In the genomic region with DNA sequence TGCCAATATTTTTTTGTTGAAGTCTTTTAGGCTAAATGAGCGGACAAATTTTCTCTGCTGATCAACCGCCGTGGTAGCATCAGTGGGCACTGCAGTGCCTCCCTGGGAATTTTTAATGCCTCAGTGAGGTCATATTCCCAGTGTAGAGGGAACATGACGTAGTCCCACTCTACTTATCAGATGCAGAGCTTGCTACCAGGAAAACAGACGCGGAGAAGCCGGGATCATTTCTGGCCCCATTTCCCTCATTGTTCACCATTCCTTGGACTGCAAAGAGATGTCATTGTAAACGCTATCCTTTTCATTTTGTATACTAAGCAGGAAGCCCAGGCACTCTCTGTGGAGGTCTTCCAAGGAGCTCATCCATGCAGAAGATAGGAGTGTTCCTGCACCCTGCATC, we compare ENCODE assay signal across 22 cellular contexts.
DNase-seq lines count a peak whose midpoint lies in the region; TF ChIP-seq lines count a peak whose summit lies in the region.
"Had no signal": no experiment of that assay in that cellular context is flagged by ENCODE, and none has a peak within 500 bp of the region (broad histone marks: within the 10 kb centered on the region; RNA-seq: fewer than 3 reads in every experiment).

No MANE protein-coding gene starts in this region.

- no peak overlapping the region for H3K4me2 ChIP-seq in mammary epithelial cell (ENCODE audit: insufficient read depth, low read depth, low read length)

- H3K79me2 ChIP-seq in mammary epithelial cell (ENCODE audit: insufficient read depth, low read length) = peaks cover 19% of the 10 kb centered on the region

- CTCF ChIA-PET in MCF 10A (lab: Yijun Ruan, JAX) = interaction anchor here (1.5 kb wide), 1 partner anchor 14 kb away, joined by 4 read pairs; no protein-coding TSS in a partner anchor
- CTCF ChIA-PET in mammary epithelial cell (lab: Charles Lee; ENCODE audit: low non-redundant PET) = no interaction called here

- no peaks in the 10 kb centered on the region for H3K27me3 ChIP-seq in mammary epithelial cell (ENCODE audit: insufficient read depth, low read length)
- H3K27me3 ChIP-seq in esophagus muscularis mucosa = no peaks in the 10 kb centered on the region
- H3K27me3 ChIP-seq in muscle layer of duodenum (ENCODE audit: low read depth, low read length) = no peaks in the 10 kb centered on the region
- H3K27me3 ChIP-seq: body of pancreas, heart left ventricle, pancreas, upper lobe of right lung had no signal

- H3K27me3 Mint-ChIP-seq in MCF 10A (ENCODE audit: insufficient read depth, unreplicated experiment) (no peaks in the 10 kb centered on the region), type B pancreatic cell (no peaks in the 10 kb centered on the region)
- H3K27me3 Mint-ChIP-seq in T-helper 2 cell treated with Interferon-gamma antibody and Interleukin-4, amounts not matched to agents 5 μg/mL and 100 μg/mL, for 36 hours (ENCODE audit: low read depth) = peaks cover 11% of the 10 kb centered on the region

- dilution Hi-C loops in mammary epithelial cell (cut with HindIII; ENCODE audit: low sequenced_read_pairs) = no loop called here

- H4K20me1 ChIP-seq in mammary epithelial cell (ENCODE audit: insufficient read depth, low read length) = no peaks in the 10 kb centered on the region

- peaks cover 3% of the 10 kb centered on the region for H3K36me3 ChIP-seq in mammary epithelial cell (ENCODE audit: insufficient read depth, low read length)
- peaks cover 0 to 5% (median 2%) of the 10 kb centered on the region in 4 donors for H3K36me3 ChIP-seq in esophagus muscularis mucosa
- H3K36me3 ChIP-seq in muscle layer of duodenum (ENCODE audit: control insufficient read depth in 1 of 2, insufficient read depth in 2 of 2, low read length in 2 of 2) = no peaks in the 10 kb centered on the region
- H3K36me3 ChIP-seq: pancreas, upper lobe of right lung had no signal

- TF ChIP-seq CTCF in MCF 10A (IDR thresholded peaks at IDR 0.05; ENCODE audit: unreplicated experiment) (no peak), mammary epithelial cell (conservative IDR thresholded peaks at IDR 0.05 in 1 of 2, IDR thresholded peaks at IDR 0.05 in 1 of 2; ENCODE audit: extremely low read depth in 1 of 2, insufficient read depth in 1 of 2, low read depth in 1 of 2, low read length in 2 of 2) (no peak), esophagus muscularis mucosa (IDR thresholded peaks at IDR 0.05) (no peak), type B pancreatic cell (conservative IDR thresholded peaks at IDR 0.05) (no peak)

- no peak for TF ChIP-seq EP300 in esophagus muscularis mucosa (IDR thresholded peaks at IDR 0.05)

- peaks cover 59% of the 10 kb centered on the region for H3K36me3 Mint-ChIP-seq in MCF 10A (ENCODE audit: insufficient read depth, unreplicated experiment)
- H3K36me3 Mint-ChIP-seq in type B pancreatic cell = peaks cover 37% of the 10 kb centered on the region
- H3K36me3 Mint-ChIP-seq in T-helper 2 cell treated with Interferon-gamma antibody and Interleukin-4, amounts not matched to agents 5 μg/mL and 100 μg/mL, for 36 hours (ENCODE audit: low read depth) = no peaks in the 10 kb centered on the region

- H3K9me3 ChIP-seq in mammary epithelial cell (replicated peaks; ENCODE audit: insufficient read depth, low read length) = no peaks in the 10 kb centered on the region
- H3K9me3 ChIP-seq in esophagus muscularis mucosa = no peaks in the 10 kb centered on the region
- no peaks in the 10 kb centered on the region for H3K9me3 ChIP-seq in muscle layer of duodenum (ENCODE audit: control insufficient read depth in 1 of 2, low read length in 2 of 2)
- H3K9me3 ChIP-seq: body of pancreas, heart left ventricle, pancreas, upper lobe of right lung had no signal

- POLR2A ChIA-PET in MCF 10A (lab: Yijun Ruan, JAX) = interaction anchor here (2.6 to 2.7 kb wide), 2 partner anchors 21 to 36 kb away, joined by 12 to 13 read pairs; no protein-coding TSS in a partner anchor

- H2AFZ ChIP-seq in mammary epithelial cell (ENCODE audit: low read depth, low read length) = no peak overlapping the region

- DNase-seq in MCF 10A (ENCODE audit: unreplicated experiment) (no peak), mammary epithelial cell (no peak), esophagus muscularis mucosa (ENCODE audit: extremely low spot score) (no peak), type B pancreatic cell (ENCODE audit: extremely low spot score, unreplicated experiment) (no peak), NCI-H446 (lab: John Stamatoyannopoulos, UW) (no peak), NCI-H128 (lab: John Stamatoyannopoulos, UW; ENCODE audit: unreplicated experiment) (no peak)
- DNase-seq in T-helper 2 cell treated with Interferon-gamma antibody and Interleukin-4, amounts not matched to agents 5 μg/mL and 100 μg/mL, for 36 hours (ENCODE audit: low spot score) = no peak
- DNase-seq: 8988T; body of pancreas; cortex of kidney; EL; HFFc6; immature natural killer cell; NCI-H1048; NCI-H2081; pancreas; stimulated activated naive CD4-positive, alpha-beta T cell treated with Interleukin-2 at 50 U/mL for 16 hours; upper lobe of right lung had no signal

- intact Hi-C loops in MCF 10A (cut with micrococcal nuclease) (no loop called here), mammary epithelial cell (cut with micrococcal nuclease) (no loop called here), esophagus muscularis mucosa (cut with DNase I) (no loop called here)

- 99% methylated on average over 8 of the region's 8 CpGs for WGBS in mammary epithelial cell (ENCODE audit: low coverage, missing lambda C conversion rate)
- 74% methylated on average over 8 of the region's 8 CpGs for WGBS in esophagus muscularis mucosa

- H3K4me1 ChIP-seq in mammary epithelial cell (ENCODE audit: insufficient read depth, low read length) = peaks cover 39% of the 10 kb centered on the region
- peaks cover 16 to 57% (median 44%) of the 10 kb centered on the region in 4 donors for H3K4me1 ChIP-seq in esophagus muscularis mucosa
- peaks cover 15 to 28% of the 10 kb centered on the region in 2 donors for H3K4me1 ChIP-seq in muscle layer of duodenum (ENCODE audit: control insufficient read depth in 1 of 2, insufficient read depth in 2 of 2, low read length in 2 of 2)

- peaks cover 34% of the 10 kb centered on the region for H3K4me1 Mint-ChIP-seq in MCF 10A (ENCODE audit: insufficient read depth, unreplicated experiment)
- H3K4me1 Mint-ChIP-seq in type B pancreatic cell (ENCODE audit: unreplicated experiment) = peaks cover 39% of the 10 kb centered on the region
- H3K4me1 Mint-ChIP-seq in T-helper 2 cell treated with Interferon-gamma antibody and Interleukin-4, amounts not matched to agents 5 μg/mL and 100 μg/mL, for 36 hours (ENCODE audit: low read depth) = peaks cover 12% of the 10 kb centered on the region

- no peak overlapping the region for H3K4me3 ChIP-seq in mammary epithelial cell (replicated peaks in 1 of 3; ENCODE audit: insufficient read depth in 1 of 3, low read depth in 2 of 3, low read length in 3 of 3)
- H3K4me3 ChIP-seq in esophagus muscularis mucosa = no peak overlapping the region
- H3K4me3 ChIP-seq in muscle layer of duodenum (ENCODE audit: low read depth in 1 of 2, low read length in 2 of 2) = no peak overlapping the region
- H3K4me3 ChIP-seq: body of pancreas, heart left ventricle, pancreas, upper lobe of right lung had no signal

- no peak overlapping the region for H3K9ac ChIP-seq in mammary epithelial cell (ENCODE audit: insufficient read depth, low read length)

- H3K9me3 Mint-ChIP-seq in MCF 10A (ENCODE audit: unreplicated experiment) (no peaks in the 10 kb centered on the region), type B pancreatic cell (no peaks in the 10 kb centered on the region)
- H3K9me3 Mint-ChIP-seq in T-helper 2 cell treated with Interferon-gamma antibody and Interleukin-4, amounts not matched to agents 5 μg/mL and 100 μg/mL, for 36 hours = peaks cover 12% of the 10 kb centered on the region
- H3K9me3 Mint-ChIP-seq: HFFc6, immature natural killer cell had no signal

- no TSS peak for BruUV-seq in MCF 10A (replicated peaks; lab: Mats Ljungman, UMichigan)
- BruUV-seq in mammary epithelial cell (replicated peaks; lab: Mats Ljungman, UMichigan) = no TSS peak

- H3K27ac Mint-ChIP-seq in MCF 10A (ENCODE audit: low read depth, unreplicated experiment) = peak overlapping the region; percentile 9
- H3K27ac Mint-ChIP-seq in type B pancreatic cell = peak overlapping the region; percentile 89
- H3K27ac Mint-ChIP-seq in T-helper 2 cell treated with Interferon-gamma antibody and Interleukin-4, amounts not matched to agents 5 μg/mL and 100 μg/mL, for 36 hours = no peak overlapping the region
- H3K27ac Mint-ChIP-seq: activated T-helper 2 cell treated with anti-CD3 and anti-CD28 coated beads, Interferon-gamma antibody, Interleukin-2, Interleukin-4, amounts not matched to agents 10 μg/mL and 5 μg/mL and 100 μg/mL, durations not matched to agents 14 hours and 24 hours and 36 hours; B cell; immature natural killer cell had no signal

- in situ Hi-C loops in mammary epithelial cell (cut with MboI; ENCODE audit: low sequenced_read_pairs in 2 of 2) = no loop called here

- H3K27ac ChIP-seq in mammary epithelial cell (ENCODE audit: insufficient read depth, low read depth, low read length) = no peak overlapping the region
- H3K27ac ChIP-seq in esophagus muscularis mucosa (replicated peaks in 1 of 4) = peak overlapping the region in 3 of 4 donors; percentile 59 to 75 (median 63)
- H3K27ac ChIP-seq in muscle layer of duodenum (ENCODE audit: low read length) = peak overlapping the region; percentile 70
- H3K27ac ChIP-seq: body of pancreas, pancreas had no signal

- TF ChIP-seq POLR2A in esophagus muscularis mucosa (IDR thresholded peaks at IDR 0.05; ENCODE audit: low read depth) = no peak

- H3K4me3 Mint-ChIP-seq in MCF 10A (ENCODE audit: unreplicated experiment) = no peak overlapping the region
- no peak overlapping the region for H3K4me3 Mint-ChIP-seq in type B pancreatic cell
- no peak overlapping the region for H3K4me3 Mint-ChIP-seq in T-helper 2 cell treated with Interferon-gamma antibody and Interleukin-4, amounts not matched to agents 5 μg/mL and 100 μg/mL, for 36 hours
- H3K4me3 Mint-ChIP-seq: HFFc6, immature natural killer cell had no signal
